26 cellular contexts compared by ENCODE assay signal in the genomic region with DNA sequence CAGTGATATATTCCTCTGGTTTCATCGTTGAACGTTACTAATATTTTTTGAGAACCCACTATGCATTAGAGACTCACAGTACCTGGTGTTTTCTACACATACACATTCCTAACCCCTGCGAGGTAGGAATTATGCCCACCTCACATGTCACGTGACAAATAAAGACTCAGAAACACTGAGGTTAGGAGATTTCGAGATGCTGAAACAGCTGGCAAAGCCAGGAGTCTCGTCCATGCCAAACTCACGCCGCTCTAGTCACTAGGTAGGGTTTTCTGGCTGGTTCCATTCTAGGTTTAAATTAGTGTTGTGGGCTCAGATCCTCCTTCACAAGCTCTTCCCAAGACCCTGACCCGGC. TPM values are rescaled to one million over a fixed set of nuclear protein-coding genes. Genes with fewer than 3 reads are reported as not detected.
"Had no signal": no experiment of that assay in that cellular context is flagged by ENCODE, and none has a peak within 500 bp of the region (broad histone marks: within the 10 kb centered on the region; RNA-seq: fewer than 3 reads in every experiment).

No MANE protein-coding gene starts in this region.

- H3K79me2 ChIP-seq: parathyroid adenoma had no signal

- FAIRE-seq: islet of Langerhans, kidney had no signal

- H3K27ac Mint-ChIP-seq: immature natural killer cell, mesothelial cell of epicardium, natural killer cell had no signal

- H3K27ac ChIP-seq: left lung, lower lobe of right lung, parathyroid adenoma, psoas muscle, skin epidermis, suprapubic skin, thoracic aorta, upper lobe of left lung, vagina had no signal

- H3K4me1 ChIP-seq: left lung, lower lobe of right lung, parathyroid adenoma, psoas muscle, upper lobe of left lung, vagina had no signal

- H3K36me3 Mint-ChIP-seq: mesothelial cell of epicardium, naive B cell, natural killer cell had no signal

- H3K4me3 ChIP-seq: left lung, lower lobe of right lung, psoas muscle, skin epidermis, suprapubic skin, thoracic aorta, tibial artery, upper lobe of left lung, vagina had no signal

- H3K4me3 Mint-ChIP-seq: immature natural killer cell; mesothelial cell of epicardium; naive B cell; natural killer cell; neural crest cell; stimulated activated naive CD8-positive, alpha-beta T cell treated with anti-CD3 and anti-CD28 coated beads, Interleukin-15, Interleukin-2, amounts not matched to agents 100 ng/mL and 50 ng/mL, for 24 hours had no signal

- H3K9ac ChIP-seq: parathyroid adenoma had no signal

- ATAC-seq: left lung, lower lobe of right lung, natural killer cell, psoas muscle, sciatic nerve had no signal

- H2AFZ ChIP-seq: parathyroid adenoma had no signal

- H3K9me3 Mint-ChIP-seq: mesothelial cell of epicardium; natural killer cell; stimulated activated naive CD8-positive, alpha-beta T cell treated with anti-CD3 and anti-CD28 coated beads, Interleukin-15, Interleukin-2, amounts not matched to agents 100 ng/mL and 50 ng/mL, for 24 hours had no signal

- H3K9me3 ChIP-seq: left lung, lower lobe of right lung, psoas muscle, suprapubic skin, thoracic aorta, tibial artery, upper lobe of left lung, vagina had no signal

- H3K27me3 ChIP-seq: suprapubic skin, tibial artery, upper lobe of left lung, vagina had no signal

- H3K36me3 ChIP-seq: left lung, lower lobe of right lung, suprapubic skin, thoracic aorta, tibial artery, upper lobe of left lung, vagina had no signal

- DNase-seq: immature natural killer cell; kidney; left lung; lower lobe of right lung; mesenchymal stem cell; naive B cell; natural killer cell; nucleus accumbens; psoas muscle; stimulated activated CD4-positive, alpha-beta T cell treated with anti-CD3 and anti-CD28 coated beads, Interleukin-12 subunit alpha, Interleukin-12 subunit beta, amount 100 ng/mL, for 4 hours; stimulated activated CD4-positive, alpha-beta T cell treated with anti-CD3 and anti-CD28 coated beads, Interleukin-15, amount 100 ng/mL, for 24 hours; stimulated activated CD4-positive, alpha-beta T cell treated with anti-CD3 and anti-CD28 coated beads, Interleukin-2, amount 100 ng/mL, for 24 hours; stimulated activated CD4-positive, alpha-beta T cell treated with anti-CD3 and anti-CD28 coated beads, Interleukin-4, amount 100 ng/mL, for 1 hour; stimulated activated naive CD4-positive, alpha-beta T cell; tibial artery; upper lobe of left lung had no signal

- H3K4me1 Mint-ChIP-seq: immature natural killer cell, naive B cell, natural killer cell, neural crest cell had no signal

RNA-seq across cellular contexts. Expression of gene CCDC3, which starts 26.7 kb away (rescaled TPM):
- polyA plus RNA-seq: immature natural killer cell had no signal
